8 cellular contexts compared by ENCODE assay signal in the genomic region with DNA sequence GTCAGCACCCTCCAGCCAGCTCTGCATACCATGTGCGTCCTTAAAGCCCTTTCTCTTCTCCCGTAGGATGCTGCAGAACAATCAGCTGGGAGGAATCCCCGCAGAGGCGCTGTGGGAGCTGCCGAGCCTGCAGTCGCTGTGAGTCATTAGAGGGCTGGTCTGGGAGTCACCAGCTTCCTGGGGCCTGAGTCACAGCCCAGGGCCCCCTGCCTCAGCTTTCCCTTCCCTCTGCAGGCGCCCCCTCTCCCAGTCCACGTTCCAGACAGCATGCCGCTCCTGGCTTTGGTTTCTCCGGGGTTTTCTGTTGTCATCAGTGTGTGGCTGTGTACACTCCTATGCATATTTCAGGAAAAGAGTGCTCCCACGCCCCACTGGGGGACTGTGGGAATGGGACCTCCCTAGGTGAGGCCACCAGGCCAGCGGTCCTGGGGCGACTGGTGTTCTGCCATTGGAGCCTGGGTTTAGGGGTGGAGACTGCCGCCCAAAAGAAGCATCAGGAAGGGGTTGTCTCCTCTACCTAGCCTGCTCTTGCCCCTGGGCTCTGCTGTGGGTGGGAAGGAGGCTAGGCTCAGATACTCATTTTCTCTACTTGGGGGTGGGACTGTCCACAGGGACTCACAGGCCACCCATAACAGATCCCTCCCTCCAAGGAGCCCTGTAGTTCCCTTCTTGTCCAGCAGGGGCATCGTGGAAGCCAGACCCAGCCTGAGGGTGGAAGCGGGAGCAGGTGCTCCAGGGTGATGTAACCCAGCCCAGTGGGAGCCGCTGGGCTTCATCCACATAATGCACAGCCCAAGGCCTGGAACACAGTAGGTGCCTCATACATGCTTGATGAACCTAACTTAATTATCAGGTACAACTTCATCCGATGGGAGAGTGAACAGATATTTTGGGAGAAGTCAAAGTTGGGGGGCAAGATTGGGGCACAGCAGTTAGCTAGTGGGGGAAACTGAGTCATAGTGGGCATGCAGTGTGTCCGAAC. TPM values are rescaled to one million over a fixed set of nuclear protein-coding genes. Genes with fewer than 3 reads are reported as not detected.
DNase-seq lines count a peak whose midpoint lies in the region; ATAC-seq, FAIRE-seq and TF ChIP-seq lines count a peak whose summit lies in the region.

No MANE protein-coding gene starts in this region.

- TF ChIP-seq POLR2A in spleen (IDR thresholded peaks at IDR 0.05), result no peak

- TF ChIP-seq CTCF in ascending aorta (IDR thresholded peaks at IDR 0.05) (peak; percentile 89 to 94 (median 90)), spleen (IDR thresholded peaks at IDR 0.05 in 8 of 11, conservative IDR thresholded peaks at IDR 0.05 in 3 of 11) (peak; percentile 66 to 92 (median 89))

- H3K4me3 ChIP-seq in ascending aorta, result peak overlapping the region in 1 of 2 donors; percentile 3
- no peak overlapping the region for H3K4me3 ChIP-seq in iPS DF 6.9 (ENCODE audit: low read length)
- H3K4me3 ChIP-seq in spleen, result no peak overlapping the region

- H3K27ac ChIP-seq in ascending aorta (peak overlapping the region; percentile 93), iPS DF 6.9 (ENCODE audit: low read length) (no peak overlapping the region), spleen (peak overlapping the region in 1 of 8 donors; percentile 6)

- peaks cover 18 to 40% of the 10 kb centered on the region in 2 donors for H3K4me1 ChIP-seq in ascending aorta
- H3K4me1 ChIP-seq in iPS DF 6.9 (ENCODE audit: control insufficient read depth, insufficient read depth, low read length), result no peaks in the 10 kb centered on the region; the same call in 1 of the 2 replicates
- no peaks in the 10 kb centered on the region for H3K4me1 ChIP-seq in spleen

- ATAC-seq in HG03025 (IDR thresholded peaks at IDR 0.05; ENCODE audit: low FRiP score, unreplicated experiment), result no peak

- peaks cover 3 to 15% of the 10 kb centered on the region in 2 donors for H3K36me3 ChIP-seq in ascending aorta
- H3K36me3 ChIP-seq in iPS DF 6.9 (ENCODE audit: control insufficient read depth, insufficient read depth, low read length), result no peaks in the 10 kb centered on the region
- H3K36me3 ChIP-seq in spleen, result no peaks in the 10 kb centered on the region

- no peak overlapping the region for H3K4me3 Mint-ChIP-seq in T-helper 2 cell treated with Interferon-gamma antibody and Interleukin-4, amounts not matched to agents 5 μg/mL and 100 μg/mL, for 36 hours

- H3K27me3 ChIP-seq in ascending aorta (no peaks in the 10 kb centered on the region), iPS DF 6.9 (ENCODE audit: control insufficient read depth, insufficient read depth, low read length) (no peaks in the 10 kb centered on the region), spleen (replicated peaks in 1 of 7) (peaks cover 0 to 20% (median 10%) of the 10 kb centered on the region in 7 donors)

- H3K27me3 Mint-ChIP-seq in T-helper 2 cell treated with Interferon-gamma antibody and Interleukin-4, amounts not matched to agents 5 μg/mL and 100 μg/mL, for 36 hours (ENCODE audit: low read depth), result peaks cover 27% of the 10 kb centered on the region

- FAIRE-seq in GM19239 (lab: Jason Lieb, UNC), result peak; percentile 78

- peak; percentile 98 for DNase-seq in AG08395 (ENCODE audit: low spot score)
- DNase-seq in GM19239 (ENCODE audit: insufficient read length, low spot score), result peak; percentile 70
- DNase-seq in NCI-H1105 treated with DMSO at 0.1 percent for 48 hours (lab: John Stamatoyannopoulos, UW), result peak; percentile 49
- DNase-seq in T-helper 2 cell treated with Interferon-gamma antibody and Interleukin-4, amounts not matched to agents 5 μg/mL and 100 μg/mL, for 36 hours (ENCODE audit: low spot score), result peak; percentile 54
- peak; percentile 63 to 92 for DNase-seq in ascending aorta (ENCODE audit: low spot score in 2 of 2)
- DNase-seq in iPS DF 6.9 (ENCODE audit: low read depth, low spot score), result peak; percentile 84
- peak; percentile 83 for DNase-seq in spleen

- intact Hi-C loops in ascending aorta (cut with DNase I), result loop anchor here (1.0 to 2.0 kb wide), 5 partner anchors 19 to 79 kb away; partner anchors contain the start of gene LGR6
- intact Hi-C loops in spleen (cut with DNase I; ENCODE audit: low total_unique reads), result no loop called here

- H3K9me3 ChIP-seq in ascending aorta (no peaks in the 10 kb centered on the region), iPS DF 6.9 (ENCODE audit: control insufficient read depth, insufficient read depth, low read length) (no peaks in the 10 kb centered on the region), spleen (no peaks in the 10 kb centered on the region)

- WGBS in iPS DF 6.9 (ENCODE audit: insufficient coverage, insufficient read length), result no CpG with 5 or more reads among the region's 19 CpGs
- 67 to 71% (median 70%) methylated on average over 18 to 19 of the region's 19 CpGs for WGBS in spleen, 5 donors

- H3K27ac Mint-ChIP-seq in T-helper 2 cell treated with Interferon-gamma antibody and Interleukin-4, amounts not matched to agents 5 μg/mL and 100 μg/mL, for 36 hours, result no peak overlapping the region

- H3K9me3 Mint-ChIP-seq in T-helper 2 cell treated with Interferon-gamma antibody and Interleukin-4, amounts not matched to agents 5 μg/mL and 100 μg/mL, for 36 hours, result no peaks in the 10 kb centered on the region

- H3K4me1 Mint-ChIP-seq in T-helper 2 cell treated with Interferon-gamma antibody and Interleukin-4, amounts not matched to agents 5 μg/mL and 100 μg/mL, for 36 hours (ENCODE audit: low read depth), result peaks cover 2% of the 10 kb centered on the region

- H3K36me3 Mint-ChIP-seq in T-helper 2 cell treated with Interferon-gamma antibody and Interleukin-4, amounts not matched to agents 5 μg/mL and 100 μg/mL, for 36 hours (ENCODE audit: low read depth), result no peaks in the 10 kb centered on the region

RNA-seq across cellular contexts. Expression of gene LGR6, which starts 42.5 kb away (rescaled TPM):
- total RNA-seq in ascending aorta (26.0 TPM), spleen (10 to 100 TPM in 3 of 7 donors, 1 to 10 TPM in 4; 1.9 to 24.5 (median 8.6) TPM)
- 1 to 10 TPM in 2 of 3 donors, under 1 TPM in 1; 0.61 to 3.3 (median 2.0) TPM for polyA plus RNA-seq in spleen
